In the genomic region with DNA sequence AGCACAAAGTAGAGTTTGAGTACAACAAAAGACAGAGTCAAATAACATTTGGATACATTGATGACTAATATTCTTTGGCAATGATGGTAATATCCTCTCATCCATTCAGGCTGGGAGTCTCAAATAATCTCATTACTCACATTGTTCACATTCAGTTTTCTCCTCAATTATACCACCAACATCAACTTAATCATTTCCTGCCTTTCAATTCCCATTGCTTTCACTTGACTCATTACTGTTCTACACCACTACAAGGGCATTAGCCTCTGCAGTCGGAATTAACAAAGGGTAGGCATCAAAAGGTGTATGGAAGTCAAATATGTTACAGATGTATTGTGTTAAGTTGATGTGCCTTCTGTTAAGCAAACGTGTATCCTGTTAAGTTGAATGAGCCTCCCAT, we compare ENCODE assay signal across 16 cellular contexts.
A peak's percentile ranks its signal among the peaks of the same experiment; 100 is the strongest.
DNase-seq lines count a peak whose midpoint lies in the region; ATAC-seq and TF ChIP-seq lines count a peak whose summit lies in the region.
"Had no signal": no experiment of that assay in that cellular context is flagged by ENCODE, and none has a peak within 500 bp of the region (broad histone marks: within the 10 kb centered on the region; RNA-seq: fewer than 3 reads in every experiment).

No MANE protein-coding gene starts in this region.

- peaks cover 7% of the 10 kb centered on the region for H3K9me3 Mint-ChIP-seq in activated CD4-positive, alpha-beta memory T cell treated with anti-CD3 and anti-CD28 coated beads for 36 hours
- H3K9me3 Mint-ChIP-seq in activated CD8-positive, alpha-beta memory T cell treated with anti-CD3 and anti-CD28 coated beads, Interleukin-2, amount 10 ng/mL, durations not matched to agents 7 days and 5 days (ENCODE audit: low read depth): peaks cover 2% of the 10 kb centered on the region

- H2AFZ ChIP-seq in GM23248: no peak overlapping the region

- no peak overlapping the region for H3K4me3 Mint-ChIP-seq in activated CD4-positive, alpha-beta memory T cell treated with anti-CD3 and anti-CD28 coated beads for 36 hours
- no peak overlapping the region for H3K4me3 Mint-ChIP-seq in activated CD8-positive, alpha-beta memory T cell treated with anti-CD3 and anti-CD28 coated beads, Interleukin-2, amount 10 ng/mL, durations not matched to agents 7 days and 5 days
- H3K4me3 Mint-ChIP-seq: IgD-negative memory B cell; natural killer cell treated with Interleukin-12 subunit alpha and Interleukin-12 subunit beta and Interleukin-15 and Interleukin-18, amount 100 ng/mL, for 72 hours; T-cell had no signal

- H3K36me3 Mint-ChIP-seq in activated CD4-positive, alpha-beta memory T cell treated with anti-CD3 and anti-CD28 coated beads for 36 hours: no peaks in the 10 kb centered on the region
- no peaks in the 10 kb centered on the region for H3K36me3 Mint-ChIP-seq in activated CD8-positive, alpha-beta memory T cell treated with anti-CD3 and anti-CD28 coated beads, Interleukin-2, amount 10 ng/mL, durations not matched to agents 7 days and 5 days
- H3K36me3 Mint-ChIP-seq: IgD-negative memory B cell; natural killer cell treated with Interleukin-12 subunit alpha and Interleukin-12 subunit beta and Interleukin-15 and Interleukin-18, amount 100 ng/mL, for 72 hours; T-cell had no signal

- no peak for TF ChIP-seq CTCF in retinal pigment epithelial cell (conservative IDR thresholded peaks at IDR 0.05; ENCODE audit: low read depth, low read length)

- 2 to 8% methylated on average over 2 of the region's 2 CpGs for WGBS in GM23248 (ENCODE audit: low coverage in 1 of 2, low lambda C conversion rate in 2 of 2, missing lambda C conversion rate in 2 of 2), 2 experiments

- intact Hi-C loops in activated CD4-positive, alpha-beta memory T cell treated with anti-CD3 and anti-CD28 coated beads for 36 hours (cut with micrococcal nuclease): no loop called here

- H3K4me1 ChIP-seq in GM23248 (ENCODE audit: insufficient read depth): 0 out of 2 replicates have a peak, but pooled peaks cover 6% of the 10 kb centered on the region
- H3K4me1 ChIP-seq: gastrocnemius medialis, suprapubic skin had no signal

- H3K27ac ChIP-seq in GM23248 (no peak overlapping the region), epithelial cell of prostate (peak overlapping the region; percentile 61)
- H3K27ac ChIP-seq: gastrocnemius medialis, suprapubic skin had no signal

- POLR2A ChIA-PET in activated CD4-positive, alpha-beta memory T cell treated with anti-CD3 and anti-CD28 coated beads for 36 hours (lab: Charles Lee): no interaction called here

- H3K9me3 ChIP-seq in GM23248 (ENCODE audit: low read depth): no peaks in the 10 kb centered on the region
- H3K9me3 ChIP-seq: gastrocnemius medialis had no signal

- no peaks in the 10 kb centered on the region for H3K36me3 ChIP-seq in GM23248 (ENCODE audit: low read depth)
- H3K36me3 ChIP-seq: gastrocnemius medialis, suprapubic skin had no signal

- DNase-seq in GM23248 (peak; percentile 69), epithelial cell of prostate (ENCODE audit: low read depth, low spot score) (peak; percentile 63), retinal pigment epithelial cell (ENCODE audit: low read depth) (peak; percentile 92), SKM-1 treated with dmso at 0.1 percent for 144 hours (lab: John Stamatoyannopoulos, UW; ENCODE audit: unreplicated experiment) (no peak)
- no peak for DNase-seq in activated CD4-positive, alpha-beta memory T cell treated with anti-CD3 and anti-CD28 coated beads for 36 hours
- DNase-seq in activated CD8-positive, alpha-beta memory T cell treated with anti-CD3 and anti-CD28 coated beads, Interleukin-2, amount 10 ng/mL, durations not matched to agents 7 days and 5 days: no peak
- DNase-seq: activated gamma-delta T cell, gastrocnemius medialis, H7, NCI-H187 treated with DMSO at 0.1 percent for 48 hours, T-cell had no signal

- H3K27me3 Mint-ChIP-seq in activated CD4-positive, alpha-beta memory T cell treated with anti-CD3 and anti-CD28 coated beads for 36 hours: no peaks in the 10 kb centered on the region
- H3K27me3 Mint-ChIP-seq in activated CD8-positive, alpha-beta memory T cell treated with anti-CD3 and anti-CD28 coated beads, Interleukin-2, amount 10 ng/mL, durations not matched to agents 7 days and 5 days: no peaks in the 10 kb centered on the region
- H3K27me3 Mint-ChIP-seq: IgD-negative memory B cell; natural killer cell treated with Interleukin-12 subunit alpha and Interleukin-12 subunit beta and Interleukin-15 and Interleukin-18, amount 100 ng/mL, for 72 hours; T-cell had no signal

- CTCF ChIA-PET in activated CD4-positive, alpha-beta memory T cell treated with anti-CD3 and anti-CD28 coated beads for 36 hours (lab: Charles Lee): no interaction called here
- CTCF ChIA-PET in activated CD8-positive, alpha-beta memory T cell treated with anti-CD3 and anti-CD28 coated beads, Interleukin-2, amount 10 ng/mL, durations not matched to agents 7 days and 5 days (lab: Charles Lee): no interaction called here

- no peaks in the 10 kb centered on the region for H3K27me3 ChIP-seq in GM23248 (replicated peaks; ENCODE audit: insufficient read depth)
- H3K27me3 ChIP-seq: gastrocnemius medialis, suprapubic skin had no signal

- H3K9me2 ChIP-seq in GM23248 (ENCODE audit: insufficient read depth): no peaks in the 10 kb centered on the region

- H3K9ac ChIP-seq in GM23248: no peak overlapping the region

- H3K79me2 ChIP-seq in GM23248 (ENCODE audit: insufficient read depth): no peaks in the 10 kb centered on the region

- no peak for ATAC-seq in HG02610 (IDR thresholded peaks at IDR 0.05; ENCODE audit: unreplicated experiment)
- ATAC-seq in activated CD8-positive, alpha-beta memory T cell treated with anti-CD3 and anti-CD28 coated beads, Interleukin-2, amount 10 ng/mL, durations not matched to agents 7 days and 5 days: no peak
- ATAC-seq: gastrocnemius medialis; natural killer cell treated with Interleukin-12 subunit alpha and Interleukin-12 subunit beta and Interleukin-15 and Interleukin-18, amount 100 ng/mL, for 72 hours; T-cell had no signal

- no peak overlapping the region for H3K27ac Mint-ChIP-seq in activated CD4-positive, alpha-beta memory T cell treated with anti-CD3 and anti-CD28 coated beads for 36 hours
- no peak overlapping the region for H3K27ac Mint-ChIP-seq in activated CD8-positive, alpha-beta memory T cell treated with anti-CD3 and anti-CD28 coated beads, Interleukin-2, amount 10 ng/mL, durations not matched to agents 7 days and 5 days
- H3K27ac Mint-ChIP-seq: IgD-negative memory B cell; natural killer cell treated with Interleukin-12 subunit alpha and Interleukin-12 subunit beta and Interleukin-15 and Interleukin-18, amount 100 ng/mL, for 72 hours; T-cell had no signal

- in situ Hi-C loops in GM23248 (cut with MboI): no loop called here

- no peak overlapping the region for H3K4me3 ChIP-seq in GM23248
- no peak overlapping the region for H3K4me3 ChIP-seq in retinal pigment epithelial cell (ENCODE audit: low read length)
- H3K4me3 ChIP-seq: gastrocnemius medialis, suprapubic skin had no signal

- H3K4me1 Mint-ChIP-seq in activated CD4-positive, alpha-beta memory T cell treated with anti-CD3 and anti-CD28 coated beads for 36 hours (ENCODE audit: low read depth): no peaks in the 10 kb centered on the region
- H3K4me1 Mint-ChIP-seq in activated CD8-positive, alpha-beta memory T cell treated with anti-CD3 and anti-CD28 coated beads, Interleukin-2, amount 10 ng/mL, durations not matched to agents 7 days and 5 days: no peaks in the 10 kb centered on the region
- H3K4me1 Mint-ChIP-seq: IgD-negative memory B cell, T-cell had no signal

- H4K20me1 ChIP-seq in GM23248 (ENCODE audit: insufficient read depth): no peaks in the 10 kb centered on the region

- H3K4me2 ChIP-seq in GM23248 (ENCODE audit: unreplicated experiment): no peak overlapping the region

- H3F3A ChIP-seq in GM23248 (ENCODE audit: insufficient read depth): no peaks in the 10 kb centered on the region

TF ChIP-seq in PFSK-1, 5 proteins besides CTCF, POLR2A, EP300 and RAD21:
- TF ChIP-seq FOXP2 (optimal IDR thresholded peaks at IDR 0.05; ENCODE audit: borderline replicate concordance, extremely low read depth, extremely low read length, insufficient read depth) (no peak), POLR2AphosphoS5 (IDR thresholded peaks at IDR 0.05; ENCODE audit: low read depth, low read length) (peak; percentile 44; the same call in 1 of the 2 replicates)

Comparison
In these comparisons a context has a peak if more than half of its experiments do, and no peak if none do; other contexts are left out.
1. DNase-seq: peak in GM23248 (single experiment), epithelial cell of prostate (single experiment) and retinal pigment epithelial cell (single experiment); none in activated CD4-positive, alpha-beta memory T cell treated with anti-CD3 and anti-CD28 coated beads for 36 hours (single experiment), activated CD8-positive, alpha-beta memory T cell treated with anti-CD3 and anti-CD28 coated beads, Interleukin-2, amount 10 ng/mL, durations not matched to agents 7 days and 5 days (single experiment) and SKM-1 treated with dmso at 0.1 percent for 144 hours (single experiment).